Comparison of ENCODE assay signal across 21 cellular contexts in genomic region chr9:91885746-91886432, GRCh38.
A peak's percentile ranks its signal among the peaks of the same experiment; 100 is the strongest.
DNase-seq lines count a peak whose midpoint lies in the region; ATAC-seq and TF ChIP-seq lines count a peak whose summit lies in the region.
"Had no signal": no experiment of that assay in that cellular context is flagged by ENCODE, and none has a peak within 500 bp of the region (broad histone marks: within the 10 kb centered on the region; RNA-seq: fewer than 3 reads in every experiment).

No MANE protein-coding gene starts in this region.

- no peaks in the 10 kb centered on the region for H4K20me1 ChIP-seq in smooth muscle cell (ENCODE audit: low read depth)

- intact Hi-C loops in Right ventricle myocardium superior (cut with DNase I): no loop called here

- H3K9ac ChIP-seq in HUES48 (ENCODE audit: low read depth, low read length): no peak overlapping the region
- H3K9ac ChIP-seq in smooth muscle cell (ENCODE audit: low read depth): peak overlapping the region; percentile 53

- TF ChIP-seq CTCF in choroid plexus epithelial cell (conservative IDR thresholded peaks at IDR 0.05; ENCODE audit: low read depth, low read length): no peak
- no peak for TF ChIP-seq CTCF in smooth muscle cell (IDR thresholded peaks at IDR 0.05; ENCODE audit: borderline replicate concordance, insufficient read depth, poor library complexity, severe bottlenecking)

- ATAC-seq in Right ventricle myocardium superior (ENCODE audit: poor library complexity) (no peak), GM21529 (IDR thresholded peaks at IDR 0.05; ENCODE audit: unreplicated experiment) (no peak), GM18861 (IDR thresholded peaks at IDR 0.05; ENCODE audit: unreplicated experiment) (no peak), GM21576 (IDR thresholded peaks at IDR 0.05; ENCODE audit: unreplicated experiment) (no peak)
- ATAC-seq: natural killer cell treated with Interleukin-12 subunit alpha and Interleukin-12 subunit beta and Interleukin-15 and Interleukin-18, amount 100 ng/mL, for 72 hours had no signal

- peaks cover 14% of the 10 kb centered on the region for H3F3A ChIP-seq in smooth muscle cell (ENCODE audit: low read depth)

- H3K4me2 ChIP-seq in smooth muscle cell: peak overlapping the region; percentile 80

- H3K36me3 ChIP-seq in HUES48 (ENCODE audit: control insufficient read depth, insufficient read depth, low read length) (no peaks in the 10 kb centered on the region), smooth muscle cell (ENCODE audit: low read depth) (no peaks in the 10 kb centered on the region)

- H3K79me2 ChIP-seq in smooth muscle cell (ENCODE audit: low read depth): peaks cover 18% of the 10 kb centered on the region

- 37% methylated on average over 23 of the region's 23 CpGs for WGBS in smooth muscle cell (ENCODE audit: low lambda C conversion rate)

- H3K27me3 ChIP-seq in HUES48 (ENCODE audit: control insufficient read depth, insufficient read depth, low read length) (peaks cover 61% of the 10 kb centered on the region), smooth muscle cell (ENCODE audit: low read depth) (no peaks in the 10 kb centered on the region)

- H3K9me3 ChIP-seq in HUES48 (ENCODE audit: control insufficient read depth, insufficient read depth, low read length): no peaks in the 10 kb centered on the region
- H3K9me3 ChIP-seq in smooth muscle cell (replicated peaks; ENCODE audit: low read depth): no peaks in the 10 kb centered on the region

- peak overlapping the region; percentile 39; the same call in 1 of the 2 replicates for H3K4me3 ChIP-seq in HUES48 (ENCODE audit: low read depth, low read length)
- peak overlapping the region; percentile 34 for H3K4me3 ChIP-seq in choroid plexus epithelial cell (ENCODE audit: low read depth, low read length)
- peak overlapping the region; percentile 15 for H3K4me3 ChIP-seq in smooth muscle cell

- peaks cover 30% of the 10 kb centered on the region for H3K4me1 ChIP-seq in HUES48 (ENCODE audit: control insufficient read depth, insufficient read depth, low read length)
- H3K4me1 ChIP-seq in smooth muscle cell (ENCODE audit: low read depth): peaks cover 51% of the 10 kb centered on the region

- DNase-seq in choroid plexus epithelial cell (ENCODE audit: low read depth) (no peak), left kidney (ENCODE audit: low read depth, low spot score) (peak; percentile 75), smooth muscle cell (lab: John Stamatoyannopoulos, UW; ENCODE audit: unreplicated experiment) (no peak), Right ventricle myocardium superior (no peak)
- DNase-seq: activated CD4-positive, alpha-beta T cell treated with anti-CD3 and anti-CD28 coated beads, Interleukin-2, amount 50 U/mL, for 1 hour; activated CD8-positive, alpha-beta memory T cell treated with anti-CD3 and anti-CD28 coated beads, Interleukin-2, amount 50 U/mL, for 4 hours; activated effector memory CD4-positive, alpha-beta T cell treated with Interleukin-2 at 50 U/mL for 16 hours; CD4-positive, CD25-positive, alpha-beta regulatory T cell; GF-D8; KBM-7; MV-4-11; NCI-H1694 treated with DMSO at 0.1 percent for 48 hours; NCI-H748 treated with DMSO at 0.1 percent for 48 hours; stimulated activated CD4-positive, alpha-beta T cell treated with anti-CD3 and anti-CD28 coated beads, Interleukin-4, amount 100 ng/mL, for 4 hours; T-helper 1 cell had no signal

- H3K27ac ChIP-seq in HUES48 (ENCODE audit: low read depth, low read length) (peak overlapping the region; percentile 69), smooth muscle cell (ENCODE audit: low read depth) (peak overlapping the region; percentile 88)
- H3K27ac ChIP-seq: VCaP had no signal

- H2AFZ ChIP-seq in smooth muscle cell (ENCODE audit: low read depth): no peak overlapping the region
